9 cellular contexts compared by ENCODE assay signal in genomic region chr6:138403324-138403800, GRCh38. TPM values are rescaled to one million over a fixed set of nuclear protein-coding genes. Genes with fewer than 3 reads are reported as not detected.
DNase-seq lines count a peak whose midpoint lies in the region; ATAC-seq and TF ChIP-seq lines count a peak whose summit lies in the region.
"Had no signal": no experiment of that assay in that cellular context is flagged by ENCODE, and none has a peak within 500 bp of the region (broad histone marks: within the 10 kb centered on the region; RNA-seq: fewer than 3 reads in every experiment).

No MANE protein-coding gene starts in this region.

- peak overlapping the region; percentile 85 for H3K4me3 Mint-ChIP-seq in CD8-positive, alpha-beta T cell
- H3K4me3 Mint-ChIP-seq in endothelial cell (ENCODE audit: unreplicated experiment) = peak overlapping the region; percentile 87

- H3K27ac ChIP-seq in CD8-positive, alpha-beta T cell (ENCODE audit: low read depth, low read length) = peak overlapping the region; percentile 63
- peak overlapping the region; percentile 90 to 93 for H3K27ac ChIP-seq in mucosa of rectum (ENCODE audit: low read depth in 2 of 2, low read length in 2 of 2)
- peak overlapping the region; percentile 75 to 89 for H3K27ac ChIP-seq in testis

- CTCF ChIA-PET in CD8-positive, alpha-beta T cell (lab: Charles Lee) = interaction anchor here (0.7 to 3.4 kb wide), 5 partner anchors 9 to 106 kb away, joined by 3 to 11 read pairs (median 6); partner anchors contain the start of gene SMIM28

- no peaks in the 10 kb centered on the region for H3K9me3 ChIP-seq in CD8-positive, alpha-beta T cell (ENCODE audit: low read length)
- H3K9me3 ChIP-seq in mucosa of rectum (ENCODE audit: control insufficient read depth in 2 of 2, low read length in 2 of 2) (no peaks in the 10 kb centered on the region), testis (no peaks in the 10 kb centered on the region)

- peak overlapping the region; percentile 96 to 97 for H3K9ac ChIP-seq in mucosa of rectum (ENCODE audit: low read depth in 1 of 2, low read length in 2 of 2)

- H3K27me3 Mint-ChIP-seq in CD8-positive, alpha-beta T cell (ENCODE audit: low read depth) = no peaks in the 10 kb centered on the region
- peaks cover 7% of the 10 kb centered on the region for H3K27me3 Mint-ChIP-seq in endothelial cell (ENCODE audit: unreplicated experiment)

- peak overlapping the region; percentile 83 for H3K27ac Mint-ChIP-seq in CD8-positive, alpha-beta T cell
- no peak overlapping the region for H3K27ac Mint-ChIP-seq in endothelial cell (ENCODE audit: unreplicated experiment)

- H3K27me3 ChIP-seq in CD8-positive, alpha-beta T cell (ENCODE audit: insufficient read depth, low read length) = no peaks in the 10 kb centered on the region
- H3K27me3 ChIP-seq in mucosa of rectum (ENCODE audit: control insufficient read depth in 2 of 2, insufficient read depth in 2 of 2, low read length in 2 of 2) (no peaks in the 10 kb centered on the region), testis (no peaks in the 10 kb centered on the region)

- H3K4me1 ChIP-seq in CD8-positive, alpha-beta T cell (ENCODE audit: insufficient read depth, low read length) = peaks cover 15% of the 10 kb centered on the region
- peaks cover 14 to 16% of the 10 kb centered on the region in 2 donors for H3K4me1 ChIP-seq in mucosa of rectum (ENCODE audit: control insufficient read depth in 2 of 2, insufficient read depth in 2 of 2, low read length in 2 of 2)
- H3K4me1 ChIP-seq in testis = no peaks in the 10 kb centered on the region

- POLR2A ChIA-PET in CD8-positive, alpha-beta T cell (lab: Charles Lee) = interaction anchor here (1.9 to 2.7 kb wide), 3 partner anchors 52 to 971 kb away, joined by 7 to 13 read pairs (median 7); partner anchors contain the start of genes CCDC28A and CITED2

- H3K9me3 Mint-ChIP-seq in CD8-positive, alpha-beta T cell = no peaks in the 10 kb centered on the region
- no peaks in the 10 kb centered on the region for H3K9me3 Mint-ChIP-seq in endothelial cell (ENCODE audit: unreplicated experiment)

- no peak for TF ChIP-seq POLR2A in testis (IDR thresholded peaks at IDR 0.05)

- H3K36me3 ChIP-seq in CD8-positive, alpha-beta T cell (ENCODE audit: insufficient read depth, low read length) = no peaks in the 10 kb centered on the region
- peaks cover 16 to 23% of the 10 kb centered on the region in 2 donors for H3K36me3 ChIP-seq in mucosa of rectum (ENCODE audit: control insufficient read depth in 2 of 2, insufficient read depth in 2 of 2, low read length in 2 of 2)
- H3K36me3 ChIP-seq in testis (ENCODE audit: low read depth, missing control alignments) = no peaks in the 10 kb centered on the region

- peaks cover 26% of the 10 kb centered on the region for H3K36me3 Mint-ChIP-seq in CD8-positive, alpha-beta T cell
- peaks cover 14% of the 10 kb centered on the region for H3K36me3 Mint-ChIP-seq in endothelial cell (ENCODE audit: low read depth, unreplicated experiment)

- peak in 6 of 7 experiments; percentile 18 to 60 (median 32) for DNase-seq in CD8-positive, alpha-beta T cell
- DNase-seq in Jurkat, Clone E6-1 (ENCODE audit: low read depth, low spot score) = no peak
- DNase-seq in endothelial cell (ENCODE audit: low spot score) (peak; percentile 52), testis (peak; percentile 48)

- intact Hi-C loops in CD8-positive, alpha-beta T cell (cut with DNase I, micrococcal nuclease) = loop anchor here (5.0 to 10.0 kb wide), 9 partner anchors 241 to 1579 kb away; partner anchors contain the start of genes IFNGR1 (in 2 of the 2), ARFGEF3 (in 1 of the 2), CITED2 (in 1 of the 2) and HECA (in 1 of the 2)
- intact Hi-C loops in testis (cut with DNase I; ENCODE audit: low total_unique reads) = no loop called here

- H3K4me3 ChIP-seq in CD8-positive, alpha-beta T cell (ENCODE audit: low read depth, low read length) = peak overlapping the region; percentile 63
- H3K4me3 ChIP-seq in Jurkat, Clone E6-1 (ENCODE audit: low read length) = peak overlapping the region; percentile 84
- peak overlapping the region; percentile 83 to 86 for H3K4me3 ChIP-seq in mucosa of rectum (ENCODE audit: low read length in 2 of 2)
- H3K4me3 ChIP-seq in testis = peak overlapping the region; percentile 79 to 82

- no peak for TF ChIP-seq CTCF in CD8-positive, alpha-beta T cell (IDR thresholded peaks at IDR 0.05)
- TF ChIP-seq CTCF in endothelial cell (IDR thresholded peaks at IDR 0.05; ENCODE audit: unreplicated experiment) = no peak
- TF ChIP-seq CTCF in testis (IDR thresholded peaks at IDR 0.05) = no peak

- peaks cover 20% of the 10 kb centered on the region for H3K4me1 Mint-ChIP-seq in CD8-positive, alpha-beta T cell (ENCODE audit: low read depth)
- peaks cover 4% of the 10 kb centered on the region for H3K4me1 Mint-ChIP-seq in endothelial cell (ENCODE audit: unreplicated experiment)

- 0 to 1% methylated on average over 8 to 30 of the region's 30 CpGs for WGBS in testis, 2 donors

- ATAC-seq in CD8-positive, alpha-beta T cell = peak; percentile 12
- peak; percentile 6 for ATAC-seq in GM19452 (IDR thresholded peaks at IDR 0.05; ENCODE audit: unreplicated experiment)
- ATAC-seq in activated CD4-positive, CD25-positive, alpha-beta regulatory T cell treated with anti-CD3 and anti-CD28 coated beads, Interleukin-2, amount 50 U/mL, for 24 hours = peak; percentile 7 to 18
- ATAC-seq in HG03521 (IDR thresholded peaks at IDR 0.05; ENCODE audit: unreplicated experiment) = no peak

RNA-seq across cellular contexts. Expression of gene HEBP2, which starts 0.7 kb away (rescaled TPM):
- total RNA-seq in CD8-positive, alpha-beta T cell = 10 to 100 TPM; 64.6 to 69.1 TPM
- 71.6 TPM for polyA plus RNA-seq in Jurkat, Clone E6-1 (2012; ENCODE audit: insufficient read depth, insufficient read length)
- total RNA-seq in endothelial cell (ENCODE audit: unreplicated experiment) (30.1 TPM), testis (10 to 100 TPM; 12.8 to 16.9 TPM)
- 11.4 TPM for polyA plus RNA-seq in testis (ENCODE audit: insufficient read depth, low read depth, low replicate concordance)

RNA-seq across cellular contexts. Expression of gene SMIM28, which starts 25.7 kb away (rescaled TPM):
- total RNA-seq in CD8-positive, alpha-beta T cell = not detected
- polyA plus RNA-seq in Jurkat, Clone E6-1 (2012; ENCODE audit: insufficient read depth, insufficient read length) = not detected
- total RNA-seq in endothelial cell (ENCODE audit: unreplicated experiment) (not detected), testis (not detected)
- not detected for polyA plus RNA-seq in testis (ENCODE audit: insufficient read depth, low read depth, low replicate concordance)
- total RNA-seq: activated CD8-positive, alpha-beta memory T cell treated with anti-CD3 and anti-CD28 coated beads for 36 hours had no signal
